Comparison of ENCODE assay signal across 19 cellular contexts in genomic region chr6:90478278-90478677, GRCh38.
DNase-seq lines count a peak whose midpoint lies in the region; FAIRE-seq and TF ChIP-seq lines count a peak whose summit lies in the region.
"Had no signal": no experiment of that assay in that cellular context is flagged by ENCODE, and none has a peak within 500 bp of the region (broad histone marks: within the 10 kb centered on the region; RNA-seq: fewer than 3 reads in every experiment).

No MANE protein-coding gene starts in this region.

- H3K36me3 ChIP-seq in DOHH2 (ENCODE audit: control insufficient read depth, low read length) (no peaks in the 10 kb centered on the region), OCI-LY7 (ENCODE audit: insufficient read depth, low read length) (no peaks in the 10 kb centered on the region), small intestine (ENCODE audit: control insufficient read depth in 2 of 2, insufficient read depth in 2 of 2, low read length in 2 of 2) (no peaks in the 10 kb centered on the region)
- H3K36me3 ChIP-seq: gastroesophageal sphincter, right atrium auricular region had no signal

- POLR2A ChIA-PET in OCI-LY7 (lab: Charles Lee), result interaction anchor here (0.9 to 1.6 kb wide), 2 partner anchors 84 to 190 kb away, joined by 3 read pairs; no protein-coding TSS in a partner anchor

- FAIRE-seq in small intestine (lab: Jason Lieb, UNC), result no peak
- FAIRE-seq: endothelial cell of umbilical vein had no signal

- intact Hi-C loops in OCI-LY7 (cut with micrococcal nuclease; ENCODE audit: unreplicated experiment), result loop anchor here (2.0 to 10.0 kb wide), 6 partner anchors 85 to 1046 kb away; partner anchors contain the start of gene ANKRD6

- CTCF ChIA-PET in OCI-LY7 (lab: Charles Lee; ENCODE audit: unreplicated experiment), result interaction anchor here (0.7 to 2.0 kb wide), 2 partner anchors 190 to 538 kb away, joined by 4 to 11 read pairs; no protein-coding TSS in a partner anchor

- BruUV-seq in OCI-LY7 (replicated peaks; lab: Mats Ljungman, UMichigan), result no TSS peak

- no peaks in the 10 kb centered on the region for H4K20me1 ChIP-seq in DOHH2 (ENCODE audit: control insufficient read depth, insufficient read depth, low read depth, low read length)
- no peaks in the 10 kb centered on the region for H4K20me1 ChIP-seq in OCI-LY7 (ENCODE audit: insufficient read depth, low read length)

- H3K27me3 ChIP-seq in DOHH2 (ENCODE audit: control insufficient read depth, low read length) (no peaks in the 10 kb centered on the region), small intestine (ENCODE audit: control insufficient read depth in 2 of 2, insufficient read depth in 2 of 2, low read length in 2 of 2) (no peaks in the 10 kb centered on the region)
- H3K27me3 ChIP-seq: gastroesophageal sphincter, right atrium auricular region had no signal

- H3K79me2 ChIP-seq in DOHH2 (ENCODE audit: control insufficient read depth, low read length) (peaks cover 28% of the 10 kb centered on the region), OCI-LY7 (ENCODE audit: insufficient read depth, low read depth, low read length) (no peaks in the 10 kb centered on the region)

- H3F3A ChIP-seq in DOHH2 (ENCODE audit: control insufficient read depth, insufficient read depth), result no peaks in the 10 kb centered on the region; the same call in 1 of the 2 replicates

- H3K4me1 ChIP-seq in DOHH2 (ENCODE audit: control insufficient read depth, low read length) (peaks cover 64% of the 10 kb centered on the region), OCI-LY7 (ENCODE audit: insufficient read depth, low read length, poor library complexity, severe bottlenecking) (peaks cover 33% of the 10 kb centered on the region), small intestine (ENCODE audit: control insufficient read depth in 2 of 2, insufficient read depth in 1 of 2, low read depth in 1 of 2, low read length in 1 of 2) (peaks cover 0 to 4% of the 10 kb centered on the region in 2 donors)

- peak overlapping the region; percentile 62; the same call in 1 of the 2 replicates for H2AFZ ChIP-seq in OCI-LY7 (ENCODE audit: low read length)

- H3K4me3 ChIP-seq in DOHH2 (ENCODE audit: low read length) (peak overlapping the region; percentile 61), OCI-LY7 (ENCODE audit: low read depth, low read length, poor library complexity, severe bottlenecking) (no peak overlapping the region), choroid plexus epithelial cell (ENCODE audit: low read depth, low read length) (no peak overlapping the region), small intestine (ENCODE audit: low read depth in 1 of 2, low read length in 2 of 2) (no peak overlapping the region)
- H3K4me3 ChIP-seq: gastroesophageal sphincter, right atrium auricular region had no signal

- H3K4me2 ChIP-seq in DOHH2 (ENCODE audit: low read length) (peak overlapping the region; percentile 70), OCI-LY7 (ENCODE audit: low read length) (peak overlapping the region; percentile 42)

- H3K9me3 ChIP-seq in DOHH2 (ENCODE audit: control insufficient read depth, insufficient read depth, low read length) (peaks cover 12% of the 10 kb centered on the region; the same call in 1 of the 2 replicates), OCI-LY7 (ENCODE audit: low read length) (no peaks in the 10 kb centered on the region), small intestine (ENCODE audit: control insufficient read depth, low read depth) (no peaks in the 10 kb centered on the region)
- H3K9me3 ChIP-seq: gastroesophageal sphincter, right atrium auricular region had no signal

- WGBS in small intestine, 3 donors, result 76 to 87% (median 81%) methylated on average over 4 of the region's 4 CpGs

- H3K27ac ChIP-seq in DOHH2 (ENCODE audit: low read depth, low read length), result peak overlapping the region; percentile 39
- H3K27ac ChIP-seq in OCI-LY7 (ENCODE audit: low read depth, low read length, poor library complexity, severe bottlenecking), result no peak overlapping the region
- no peak overlapping the region for H3K27ac ChIP-seq in small intestine (ENCODE audit: low read depth in 1 of 2, low read length in 1 of 2)
- H3K27ac ChIP-seq: right atrium auricular region had no signal

- DNase-seq in NCI-H82 (lab: John Stamatoyannopoulos, UW) (peak; percentile 67), NCI-H82 treated with DMSO at 0.1 percent for 48 hours (lab: John Stamatoyannopoulos, UW; ENCODE audit: unreplicated experiment) (no peak), OCI-LY7 (ENCODE audit: low spot score) (peak; percentile 24), choroid plexus epithelial cell (ENCODE audit: low read depth) (no peak), small intestine (no peak), HPDE6-E6E7 (ENCODE audit: extremely low spot score) (no peak)
- no peak for DNase-seq in activated effector memory CD4-positive, alpha-beta T cell treated with Interleukin-2 at 50 U/mL for 16 hours
- DNase-seq: CD8-positive, alpha-beta memory T cell; cerebellar nuclear complex; GF-D8; immature natural killer cell; KBM-7; mammary epithelial cell; NCI-H1436; T1000 had no signal

- TF ChIP-seq CTCF in DOHH2 (IDR thresholded peaks at IDR 0.05; ENCODE audit: low read depth, low read length, poor library complexity, severe bottlenecking) (peak; percentile 56), OCI-LY7 (conservative IDR thresholded peaks at IDR 0.05; ENCODE audit: low read length) (peak; percentile 31; the same call in 1 of the 2 replicates), choroid plexus epithelial cell (conservative IDR thresholded peaks at IDR 0.05; ENCODE audit: low read depth, low read length) (peak; percentile 18)

- H3K9me2 ChIP-seq in DOHH2 (replicated peaks; ENCODE audit: control insufficient read depth, low read length) (no peaks in the 10 kb centered on the region), OCI-LY7 (ENCODE audit: insufficient read depth, low read length) (no peaks in the 10 kb centered on the region)

Comparison
In these comparisons a context has a peak if more than half of its experiments do, and no peak if none do; other contexts are left out.
1. DNase-seq: peak in NCI-H82 (single experiment) and OCI-LY7 (single experiment); none in NCI-H82 treated with DMSO at 0.1 percent for 48 hours (single experiment), choroid plexus epithelial cell (single experiment), small intestine (single experiment), activated effector memory CD4-positive, alpha-beta T cell treated with Interleukin-2 at 50 U/mL for 16 hours (single experiment) and HPDE6-E6E7 (single experiment).
2. Peak in every context shown above with its lines, with median percentiles within 50 percentile points of each other: CTCF ChIP-seq.